In the genomic region with DNA sequence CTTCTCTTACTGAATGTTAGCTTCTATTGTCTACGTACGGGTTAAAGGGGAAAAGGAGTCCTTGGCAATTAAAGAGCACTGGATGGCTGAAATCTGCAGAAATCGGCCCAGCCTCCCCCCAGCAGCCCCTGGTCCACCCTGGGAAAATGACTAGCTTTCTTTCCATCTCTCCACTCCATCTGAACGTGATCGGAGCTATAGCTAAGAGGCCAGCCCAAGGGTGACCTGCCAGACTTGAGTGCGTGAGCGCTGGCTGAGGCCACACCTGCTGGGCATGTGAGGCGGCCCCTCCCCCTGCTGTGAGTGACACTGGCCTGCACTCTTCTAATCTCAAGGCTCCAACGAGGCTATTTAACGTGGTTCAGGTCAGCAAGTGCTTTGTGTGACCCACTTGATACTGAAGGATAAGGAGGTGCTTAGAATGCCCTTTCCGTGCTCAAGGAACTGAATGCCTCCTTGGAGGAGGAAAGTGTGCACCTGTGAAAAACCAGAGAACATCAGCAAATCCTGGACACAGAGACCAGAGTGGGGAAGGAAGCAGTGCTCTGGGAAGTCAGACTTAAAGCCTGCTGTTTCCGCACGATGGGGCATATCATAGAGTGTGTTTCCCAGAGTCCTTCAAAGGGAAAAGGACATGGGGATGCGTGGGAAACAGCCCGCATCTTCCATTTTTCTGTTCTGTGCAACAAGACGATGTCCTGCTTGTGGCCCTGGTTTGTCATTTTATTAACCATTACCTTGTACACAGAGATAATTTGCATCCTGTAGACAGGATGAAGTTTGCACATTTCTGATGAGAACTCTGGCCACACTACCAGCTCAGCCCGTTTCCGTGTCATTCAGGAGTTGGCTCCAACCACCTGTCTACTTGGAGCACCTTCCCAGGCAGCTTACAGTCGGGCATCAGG, we compare ENCODE assay signal across 14 cellular contexts. TPM values are rescaled to one million over a fixed set of nuclear protein-coding genes. Genes with fewer than 3 reads are reported as not detected.
A peak's percentile ranks its signal among the peaks of the same experiment; 100 is the strongest.
DNase-seq lines count a peak whose midpoint lies in the region; ATAC-seq, FAIRE-seq and TF ChIP-seq lines count a peak whose summit lies in the region.
"Had no signal": no experiment of that assay in that cellular context is flagged by ENCODE, and none has a peak within 500 bp of the region (broad histone marks: within the 10 kb centered on the region; RNA-seq: fewer than 3 reads in every experiment).

No MANE protein-coding gene starts in this region.

- H3K27me3 Mint-ChIP-seq in GM23338 (ENCODE audit: insufficient read depth, low read depth, poor library complexity): peaks cover 92% of the 10 kb centered on the region
- H3K27me3 Mint-ChIP-seq in naive B cell: peaks cover 52 to 78% (median 78%) of the 10 kb centered on the region in 3 donors

- H2AFZ ChIP-seq in GM23338: no peak overlapping the region
- no peak overlapping the region for H2AFZ ChIP-seq in K562 (ENCODE audit: low read depth, low read length)

- CTCF ChIA-PET in K562 (lab: Yijun Ruan, JAX; ENCODE audit: low intra/inter-chr PET ratio): no interaction called here

- TF ChIP-seq CTCF in GM23338 (conservative IDR thresholded peaks at IDR 0.05; ENCODE audit: low read depth in 2 of 2): no peak
- no peak for TF ChIP-seq CTCF in K562 (IDR thresholded peaks at IDR 0.05 in 2 of 3, conservative IDR thresholded peaks at IDR 0.05 in 1 of 3; ENCODE audit: insufficient read depth in 2 of 3, low read depth in 1 of 3, low read length in 3 of 3)

- WGBS in K562 (ENCODE audit: insufficient coverage, low coverage, missing lambda C conversion rate): 3% methylated on average over 19 of the region's 19 CpGs

- H3K27me3 ChIP-seq in GM23338 (ENCODE audit: insufficient read depth) (peaks cover 93% of the 10 kb centered on the region), K562 (ENCODE audit: control insufficient read depth in 2 of 2, insufficient read depth in 2 of 2, low read length in 2 of 2) (peaks cover 70 to 80% of the 10 kb centered on the region in 2 experiments)

- H3K9me2 ChIP-seq in GM23338 (ENCODE audit: insufficient read depth): no peaks in the 10 kb centered on the region

- H3K79me2 ChIP-seq in GM23338 (replicated peaks; ENCODE audit: insufficient read depth): no peaks in the 10 kb centered on the region
- H3K79me2 ChIP-seq in K562 (ENCODE audit: control insufficient read depth, insufficient read depth, low read length): no peaks in the 10 kb centered on the region

- H4K20me1 ChIP-seq in GM23338 (replicated peaks; ENCODE audit: insufficient read depth) (peaks cover 20% of the 10 kb centered on the region), K562 (replicated peaks; ENCODE audit: control insufficient read depth, insufficient read depth, low read length) (0 out of 2 replicates have a peak, but pooled peaks cover 5% of the 10 kb centered on the region)

- H3K9me3 ChIP-seq in K562 (replicated peaks; ENCODE audit: control insufficient read depth, insufficient read depth, low read depth, low read length): no peaks in the 10 kb centered on the region

- H3K4me3 ChIP-seq in GM23338 (peak overlapping the region; percentile 51), K562 (no peak overlapping the region)

- no peak for TF ChIP-seq RAD21 in K562 (CRISPR knock-in tag; conservative IDR thresholded peaks at IDR 0.05 in 1 of 2, IDR thresholded peaks at IDR 0.05 in 1 of 2)

- no TSS peak for BruUV-seq in K562 (replicated peaks; lab: Mats Ljungman, UMichigan)

- H3K27ac ChIP-seq in GM23338 (ENCODE audit: low read depth) (no peak overlapping the region), K562 (ENCODE audit: extremely low read depth, low read depth, low read length) (no peak overlapping the region)
- H3K27ac ChIP-seq: foreskin keratinocyte, HL-60 had no signal

- H3K4me2 ChIP-seq in GM23338 (peak overlapping the region; percentile 79), K562 (ENCODE audit: insufficient read depth, low read length) (no peak overlapping the region)

- H3F3A ChIP-seq in GM23338 (replicated peaks; ENCODE audit: low read depth): peaks cover 22% of the 10 kb centered on the region

- H3K9me1 ChIP-seq in K562 (ENCODE audit: control insufficient read depth, insufficient read depth, low read length): no peaks in the 10 kb centered on the region

- no peak overlapping the region for H3K9ac ChIP-seq in K562 (ENCODE audit: insufficient read depth in 1 of 2, low read depth in 2 of 2, low read length in 2 of 2)

- peaks cover 5% of the 10 kb centered on the region; the same call in 2 of the 3 replicates for H3K9me3 Mint-ChIP-seq in GM23338
- peaks cover 0 to 16% (median 4%) of the 10 kb centered on the region in 7 donors for H3K9me3 Mint-ChIP-seq in naive B cell
- H3K9me3 Mint-ChIP-seq: natural killer cell treated with Interleukin-12 subunit alpha and Interleukin-12 subunit beta and Interleukin-15 and Interleukin-18, amount 100 ng/mL, for 72 hours had no signal

- TF ChIP-seq POLR2A in K562 (conservative IDR thresholded peaks at IDR 0.05): no peak

- DNase-seq in ELF-1 (ENCODE audit: low read depth, low spot score) (peak; percentile 20), GM23338 (ENCODE audit: low spot score) (peak; percentile 62), K562 (ENCODE audit: extremely low read depth in 1 of 4, low spot score in 3 of 4) (peak in 1 of 4 experiments; percentile 46), naive B cell (no peak)
- no peak for DNase-seq in central memory CD4-positive, alpha-beta T cell
- DNase-seq: CD4-positive, CD25-positive, alpha-beta regulatory T cell; foreskin keratinocyte; NCI-H69 had no signal

- H3K36me3 ChIP-seq in GM23338 (ENCODE audit: insufficient read depth) (no peaks in the 10 kb centered on the region), K562 (ENCODE audit: control insufficient read depth, insufficient read depth, low read length) (no peaks in the 10 kb centered on the region)

- no peak for TF ChIP-seq EP300 in K562 (IDR thresholded peaks at IDR 0.05; ENCODE audit: low read length)

- ATAC-seq in GM23338: peak; percentile 9
- ATAC-seq in K562: peak; percentile 78
- ATAC-seq in naive B cell (ENCODE audit: low read depth in 2 of 2): no peak
- no peak for ATAC-seq in GM21717 (IDR thresholded peaks at IDR 0.05; ENCODE audit: unreplicated experiment)
- ATAC-seq in HG03097 (IDR thresholded peaks at IDR 0.05; ENCODE audit: low FRiP score, unreplicated experiment): no peak
- ATAC-seq: foreskin keratinocyte; natural killer cell treated with Interleukin-12 subunit alpha and Interleukin-12 subunit beta and Interleukin-15 and Interleukin-18, amount 100 ng/mL, for 72 hours had no signal

- no peaks in the 10 kb centered on the region for H3K36me3 Mint-ChIP-seq in GM23338 (ENCODE audit: low read depth)
- no peaks in the 10 kb centered on the region for H3K36me3 Mint-ChIP-seq in naive B cell
- H3K36me3 Mint-ChIP-seq: CD4-positive, CD25-positive, alpha-beta regulatory T cell; natural killer cell treated with Interleukin-12 subunit alpha and Interleukin-12 subunit beta and Interleukin-15 and Interleukin-18, amount 100 ng/mL, for 72 hours had no signal

- peak overlapping the region; percentile 42; the same call in 2 of the 3 replicates for H3K4me3 Mint-ChIP-seq in GM23338
- peak overlapping the region in 5 of 8 donors; percentile 15 to 54 (median 34) for H3K4me3 Mint-ChIP-seq in naive B cell
- H3K4me3 Mint-ChIP-seq: CD4-positive, CD25-positive, alpha-beta regulatory T cell; natural killer cell treated with Interleukin-12 subunit alpha and Interleukin-12 subunit beta and Interleukin-15 and Interleukin-18, amount 100 ng/mL, for 72 hours had no signal

- in situ Hi-C loops in K562 (cut with MboI): no loop called here

- intact Hi-C loops in K562 (cut with micrococcal nuclease): no loop called here

- H3K27ac Mint-ChIP-seq in GM23338 (no peak overlapping the region), naive B cell (peak overlapping the region in 1 of 6 donors; percentile 8)
- H3K27ac Mint-ChIP-seq: CD4-positive, CD25-positive, alpha-beta regulatory T cell; natural killer cell treated with Interleukin-12 subunit alpha and Interleukin-12 subunit beta and Interleukin-15 and Interleukin-18, amount 100 ng/mL, for 72 hours had no signal

- peaks cover 37% of the 10 kb centered on the region; the same call in 1 of the 2 replicates for H3K4me1 ChIP-seq in GM23338 (ENCODE audit: insufficient read depth)
- peaks cover 0 to 32% of the 10 kb centered on the region in 2 experiments; a peak in 3 of 5 replicates for H3K4me1 ChIP-seq in K562 (replicated peaks in 1 of 2; ENCODE audit: control insufficient read depth in 2 of 2, insufficient read depth in 2 of 2, low read length in 2 of 2)

- no peak for FAIRE-seq in K562 (lab: Jason Lieb, UNC)
- FAIRE-seq: islet of Langerhans had no signal

- peaks cover 18% of the 10 kb centered on the region for H3K4me1 Mint-ChIP-seq in GM23338
- peaks cover 8 to 13% (median 8%) of the 10 kb centered on the region in 3 donors for H3K4me1 Mint-ChIP-seq in naive B cell

- POLR2A ChIA-PET in K562 (lab: Yijun Ruan, JAX): interaction anchor here (0.5 to 2.4 kb wide), 7 partner anchors 9 to 1663 kb away, joined by 3 to 11 read pairs (median 3); a partner anchor contains a TSS

TF ChIP-seq in GM23338, 12 proteins besides CTCF, POLR2A, EP300 and RAD21 (continues in another document):
- no peak for TF ChIP-seq NANOG (IDR thresholded peaks at IDR 0.05; ENCODE audit: borderline replicate concordance)
- TF ChIP-seq EZH2phosphoT487 (IDR thresholded peaks at IDR 0.05; ENCODE audit: unreplicated experiment): no peak

RNA-seq across cellular contexts. Expression of a gene that starts 12.5 kb away (rescaled TPM):
- 0.14 TPM in 1 of 2 replicates, not detected in the other for total RNA-seq in GM23338 (2014; rRNA removed; shearing (Covaris generic))
- 0.14 and 0.24 TPM in 2 replicates for polyA plus RNA-seq in GM23338 (2016; fragmentation: Nextera tagmentation; extraction: Ambion mirVana)
- 6.6 and 8.7 TPM in 2 replicates for total RNA-seq in K562 (2011; cell fraction: chromatin; rRNA removed; ENCODE audit: low replicate concordance)
- total RNA-seq in K562 (2011; cell fraction: nucleolus; rRNA removed): 4.3 and 5.3 TPM in 2 replicates
- 5.3 and 5.4 TPM in 2 replicates for total RNA-seq in K562 (2011; cell fraction: nucleoplasm; rRNA removed)
- total RNA-seq in K562 (2014; rRNA removed): 5.3 TPM in 2 replicates
- total RNA-seq in K562 (2014; rRNA removed; fragmentation: Illumina TruSeq; extraction: Trizol): 1.4 and 1.8 TPM in 2 replicates
- total RNA-seq in K562 (2015; rRNA removed; fragmentation: Illumina TruSeq; extraction: Trizol): 2.1 and 2.2 TPM in 2 replicates
- total RNA-seq in K562 (2021): 8.0 and 9.5 TPM in 2 replicates
- 0.98 and 1.2 TPM in 2 replicates for polyA plus RNA-seq in K562 (2011; rRNA removed)
- polyA plus RNA-seq in K562 (2011; cell fraction: cytosol; rRNA removed): 0.62 and 1.2 TPM in 2 replicates
- polyA plus RNA-seq in K562 (2011; cell fraction: nucleus; rRNA removed): 6.0 and 6.7 TPM in 2 replicates
- polyA plus RNA-seq in K562 (2012): 2.7 and 7.8 TPM in 2 replicates
- polyA plus RNA-seq in K562 (2014; fragmentation: Illumina TruSeq; extraction: Trizol): 1.1 and 1.7 TPM in 2 replicates
- polyA plus RNA-seq in K562 (2014; fragmentation: Nextera tagmentation; extraction: Ambion mirVana): under 1 TPM; 0.15 to 0.25 TPM
- 4.0 and 5.9 TPM in 2 replicates for polyA plus RNA-seq in K562 (2014; rRNA removed)
- polyA minus RNA-seq in K562 (2011; rRNA and poly(A)+ RNA removed): 0.66 and 0.84 TPM in 2 replicates
- 2.5 TPM in 1 of 2 replicates, not detected in the other for polyA minus RNA-seq in K562 (2011; cell fraction: cytosol; rRNA and poly(A)+ RNA removed)
- 3.2 and 4.3 TPM in 2 replicates for polyA minus RNA-seq in K562 (2011; cell fraction: nucleus; rRNA and poly(A)+ RNA removed)
- not detected for polyA plus RNA-seq in naive B cell (ENCODE audit: low read depth in 6 of 6)
- total RNA-seq: natural killer cell treated with Interleukin-12 subunit alpha and Interleukin-12 subunit beta and Interleukin-15 and Interleukin-18, amount 100 ng/mL, for 72 hours; skeletal muscle tissue had no signal
- polyA plus RNA-seq: CD4-positive, CD25-positive, alpha-beta regulatory T cell had no signal

Comparison
In these comparisons a context has a peak if more than half of its experiments do, and no peak if none do; other contexts are left out.
1. DNase-seq: peak in ELF-1 (single experiment) and GM23338 (single experiment); none in naive B cell (single experiment) and central memory CD4-positive, alpha-beta T cell (single experiment).
2. ATAC-seq: peak in GM23338 (single experiment) and K562 (single experiment); none in naive B cell (0 of 2), GM21717 (single experiment) and HG03097 (single experiment).